Comparison of ENCODE assay signal across 12 cellular contexts in the genomic region with DNA sequence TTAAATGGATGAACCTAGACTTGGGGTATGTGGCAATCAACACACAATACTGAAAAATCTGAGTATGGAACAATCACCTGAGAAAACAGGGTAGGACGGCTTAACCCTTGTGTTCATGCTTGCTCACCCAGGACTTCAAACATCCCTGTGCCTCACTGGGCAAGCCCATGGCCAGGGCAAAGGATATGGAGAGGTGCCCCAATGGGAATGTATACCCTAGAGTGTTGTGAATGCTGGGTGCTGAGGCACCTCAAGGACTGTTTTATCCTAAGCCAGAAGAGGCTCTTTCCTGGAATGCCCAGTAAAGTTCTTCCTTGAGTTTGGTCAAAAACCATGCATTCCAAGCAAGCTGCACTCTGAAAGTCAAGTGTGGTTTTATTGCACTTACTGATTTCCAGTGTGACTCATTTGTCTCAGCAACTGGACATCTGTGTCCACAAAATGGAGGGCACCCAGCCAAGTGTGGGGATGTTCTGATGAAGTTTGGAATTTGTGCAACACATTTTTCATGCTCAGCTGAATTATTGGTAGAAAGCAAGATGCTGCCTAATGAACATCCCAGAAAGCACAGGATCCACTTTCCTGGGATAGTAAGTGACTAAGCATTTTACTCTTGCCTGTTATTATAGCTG.
DNase-seq lines count a peak whose midpoint lies in the region; ATAC-seq and TF ChIP-seq lines count a peak whose summit lies in the region.
"Had no signal": no experiment of that assay in that cellular context is flagged by ENCODE, and none has a peak within 500 bp of the region (broad histone marks: within the 10 kb centered on the region; RNA-seq: fewer than 3 reads in every experiment).

No MANE protein-coding gene starts in this region.

- no peaks in the 10 kb centered on the region for H3K27me3 Mint-ChIP-seq in MCF 10A (ENCODE audit: insufficient read depth, unreplicated experiment)

- H3K4me3 Mint-ChIP-seq in MCF 10A (ENCODE audit: unreplicated experiment), result no peak overlapping the region

- intact Hi-C loops in Right ventricle myocardium inferior (cut with DNase I) (no loop called here), MCF 10A (cut with micrococcal nuclease) (no loop called here)

- no peak overlapping the region for H3K27ac ChIP-seq in right atrium auricular region

- H3K4me3 ChIP-seq in right atrium auricular region, result no peak overlapping the region

- DNase-seq in Right ventricle myocardium inferior (ENCODE audit: missing footprints) (peak; percentile 73), right atrium auricular region (ENCODE audit: low spot score) (no peak), MCF 10A (ENCODE audit: unreplicated experiment) (peak; percentile 92), kidney glomerular epithelial cell (lab: John Stamatoyannopoulos, UW) (peak; percentile 85), activated gamma-delta T cell (lab: John Stamatoyannopoulos, UW) (no peak), SIG-M5 (lab: John Stamatoyannopoulos, UW) (no peak), RKO (ENCODE audit: low spot score) (no peak)
- DNase-seq: activated CD4-positive, alpha-beta T cell treated with anti-CD3 and anti-CD28 coated beads, Interleukin-2, amount 50 U/mL, for 4 hours; BE2C; Karpas-422; stimulated activated CD4-positive, alpha-beta T cell treated with anti-CD3 and anti-CD28 coated beads, Interleukin-4, amount 100 ng/mL, for 1 hour had no signal

- BruUV-seq in MCF 10A (replicated peaks; lab: Mats Ljungman, UMichigan), result no TSS peak

- no peak for TF ChIP-seq CTCF in right atrium auricular region (IDR thresholded peaks at IDR 0.05)
- no peak for TF ChIP-seq CTCF in MCF 10A (IDR thresholded peaks at IDR 0.05; ENCODE audit: unreplicated experiment)

- POLR2A ChIA-PET in MCF 10A (lab: Yijun Ruan, JAX), result interaction anchor here (0.7 to 1.1 kb wide), 4 partner anchors 25 to 1046 kb away, joined by 3 read pairs; no protein-coding TSS in a partner anchor

- ATAC-seq in Right ventricle myocardium inferior (peak; percentile 51), GM18517 (IDR thresholded peaks at IDR 0.05; ENCODE audit: unreplicated experiment) (no peak)

- CTCF ChIA-PET in MCF 10A (lab: Yijun Ruan, JAX), result interaction anchor here (0.6 kb wide), 1 partner anchor 24 kb away, joined by 4 read pairs; no protein-coding TSS in a partner anchor

- H3K36me3 ChIP-seq in right atrium auricular region, result no peaks in the 10 kb centered on the region
- H3K36me3 ChIP-seq: BE2C had no signal

- no peaks in the 10 kb centered on the region for H3K27me3 ChIP-seq in right atrium auricular region
- H3K27me3 ChIP-seq: BE2C had no signal

- H3K4me1 Mint-ChIP-seq in MCF 10A (ENCODE audit: insufficient read depth, unreplicated experiment), result peaks cover 27% of the 10 kb centered on the region

- peaks cover 9% of the 10 kb centered on the region for H3K9me3 Mint-ChIP-seq in MCF 10A (ENCODE audit: unreplicated experiment)

- peaks cover 0 to 23% of the 10 kb centered on the region in 2 donors for H3K4me1 ChIP-seq in right atrium auricular region

- no peaks in the 10 kb centered on the region for H3K9me3 ChIP-seq in right atrium auricular region
- H3K9me3 ChIP-seq: BE2C had no signal

- H3K36me3 Mint-ChIP-seq in MCF 10A (ENCODE audit: insufficient read depth, unreplicated experiment), result no peaks in the 10 kb centered on the region

- peak overlapping the region; percentile 78 for H3K27ac Mint-ChIP-seq in MCF 10A (ENCODE audit: low read depth, unreplicated experiment)

Comparison
In these comparisons a context has a peak if more than half of its experiments do, and no peak if none do; other contexts are left out.
1. DNase-seq: peak in Right ventricle myocardium inferior (single experiment), MCF 10A (single experiment) and kidney glomerular epithelial cell (single experiment); none in right atrium auricular region (single experiment), activated gamma-delta T cell (single experiment), SIG-M5 (single experiment) and RKO (single experiment).